Comparison of ENCODE assay signal across 8 cellular contexts in genomic region chr1:8424539-8425116, GRCh38.
A peak's percentile ranks its signal among the peaks of the same experiment; 100 is the strongest.
DNase-seq lines count a peak whose midpoint lies in the region; ATAC-seq, FAIRE-seq and TF ChIP-seq lines count a peak whose summit lies in the region.

No MANE protein-coding gene starts in this region.

- peak overlapping the region; percentile 96 for H3K27ac Mint-ChIP-seq in activated B cell treated with CpG ODN at 0.5 μM for 24 hours

- peak overlapping the region; percentile 77 for H3K4ac ChIP-seq in mesendoderm (ENCODE audit: low read depth, low read length)

- CTCF ChIA-PET in activated B cell treated with CpG ODN at 0.5 μM for 24 hours (lab: Charles Lee): interaction anchor here (1.1 kb wide), 2 partner anchors 15 to 49 kb away, joined by 3 to 5 read pairs; no protein-coding TSS in a partner anchor

- peaks cover 3% of the 10 kb centered on the region for H3K36me3 Mint-ChIP-seq in activated B cell treated with CpG ODN at 0.5 μM for 24 hours (ENCODE audit: low read depth)

- H3K23ac ChIP-seq in mesendoderm (ENCODE audit: low read length): peak overlapping the region; percentile 73

- H3K4me1 ChIP-seq in mesendoderm (ENCODE audit: control insufficient read depth, low read depth, low read length) (peaks cover 20% of the 10 kb centered on the region), suprapubic skin (peaks cover 43% of the 10 kb centered on the region)

- H3K56ac ChIP-seq in mesendoderm (ENCODE audit: low read length): peak overlapping the region; percentile 82

- H3K18ac ChIP-seq in mesendoderm (ENCODE audit: low read length): peak overlapping the region; percentile 72

- peak overlapping the region; percentile 57 for H3K27ac ChIP-seq in KOPT-K1 (ENCODE audit: low read depth, low read length, poor library complexity, severe bottlenecking)
- peak overlapping the region; percentile 99 for H3K27ac ChIP-seq in mesendoderm (ENCODE audit: low read depth, low read length)
- H3K27ac ChIP-seq in suprapubic skin: peak overlapping the region; percentile 100

- TF ChIP-seq EP300 in suprapubic skin (IDR thresholded peaks at IDR 0.05): no peak

- H4K8ac ChIP-seq in mesendoderm (ENCODE audit: low read depth, low read length): no peak overlapping the region

- H3K9me3 ChIP-seq in KOPT-K1 (ENCODE audit: insufficient read depth, low read length, poor library complexity, severe bottlenecking) (no peaks in the 10 kb centered on the region), suprapubic skin (no peaks in the 10 kb centered on the region)

- no CpG with 5 or more reads among the region's 9 CpGs for WGBS in mesendoderm (ENCODE audit: extremely low coverage, insufficient coverage, low lambda C conversion rate)
- WGBS in suprapubic skin: 23% methylated on average over 9 of the region's 9 CpGs

- no peak for FAIRE-seq in H54 (lab: Jason Lieb, UNC)

- TF ChIP-seq POLR2A in suprapubic skin (IDR thresholded peaks at IDR 0.05) (no peak), H54 (IDR thresholded peaks at IDR 0.05; ENCODE audit: low read depth, low read length) (no peak)

- H3K4me3 Mint-ChIP-seq in activated B cell treated with CpG ODN at 0.5 μM for 24 hours: peak overlapping the region; percentile 90

- TF ChIP-seq CTCF in GM12864 (IDR thresholded peaks at IDR 0.05; ENCODE audit: low read depth, low read length, missing control alignments): no peak
- no peak for TF ChIP-seq CTCF in activated B cell treated with CpG ODN at 0.5 μM for 24 hours (IDR thresholded peaks at IDR 0.05)
- no peak for TF ChIP-seq CTCF in suprapubic skin (IDR thresholded peaks at IDR 0.05)

- H3K79me1 ChIP-seq in mesendoderm (ENCODE audit: low read length): peaks cover 16% of the 10 kb centered on the region

- no peak overlapping the region for H2BK120ac ChIP-seq in mesendoderm (ENCODE audit: low read depth, low read length)

- DNase-seq in GM12864 (ENCODE audit: low read depth) (peak; percentile 80), activated B cell treated with CpG ODN at 0.5 μM for 24 hours (peak; percentile 31), ecto neural progenitor cell (ENCODE audit: low spot score) (peak; percentile 53), mesendoderm (peak; percentile 71), suprapubic skin (ENCODE audit: low spot score in 2 of 2) (no peak), H54 (ENCODE audit: insufficient read length, low spot score) (no peak)

- H3K4me2 ChIP-seq in mesendoderm (ENCODE audit: low read length): peak overlapping the region; percentile 60

- POLR2A ChIA-PET in activated B cell treated with CpG ODN at 0.5 μM for 24 hours (lab: Charles Lee): interaction anchor here (0.6 to 2.6 kb wide), 15 partner anchors 10 to 1231 kb away, joined by 3 to 17 read pairs (median 4); no protein-coding TSS in a partner anchor

- intact Hi-C loops in activated B cell treated with CpG ODN at 0.5 μM for 24 hours (cut with micrococcal nuclease): loop anchor here (5.0 kb wide), 3 partner anchors 33 to 1003 kb away; partner anchors contain the start of gene ENO1

- ATAC-seq in activated B cell treated with CpG ODN at 0.5 μM for 24 hours (ENCODE audit: low read depth) (peak; percentile 27), HG03521 (IDR thresholded peaks at IDR 0.05; ENCODE audit: unreplicated experiment) (no peak)

- peak overlapping the region; percentile 51 for H2BK5ac ChIP-seq in mesendoderm (ENCODE audit: low read length)

- H3K36me3 ChIP-seq in KOPT-K1 (ENCODE audit: insufficient read depth, low read length) (peaks cover 12% of the 10 kb centered on the region; the same call in 1 of the 2 replicates), mesendoderm (ENCODE audit: control insufficient read depth, insufficient read depth, low read length) (no peaks in the 10 kb centered on the region), suprapubic skin (peaks cover 9% of the 10 kb centered on the region)

- H3K4me3 ChIP-seq in GM12864 (ENCODE audit: low read depth, low read length) (peak overlapping the region; percentile 69), mesendoderm (ENCODE audit: low read length) (no peak overlapping the region), suprapubic skin (peak overlapping the region; percentile 95)

- H3K27me3 ChIP-seq in mesendoderm (ENCODE audit: insufficient read depth, low read length, poor library complexity) (no peaks in the 10 kb centered on the region), suprapubic skin (no peaks in the 10 kb centered on the region)

- H3K4me1 Mint-ChIP-seq in activated B cell treated with CpG ODN at 0.5 μM for 24 hours: peaks cover 56% of the 10 kb centered on the region

- peaks cover 23% of the 10 kb centered on the region for H3K79me2 ChIP-seq in mesendoderm (ENCODE audit: control insufficient read depth, insufficient read depth, low read length)

- peak overlapping the region; percentile 57 for H3K9ac ChIP-seq in mesendoderm (ENCODE audit: low read length)

- peak overlapping the region; percentile 45 for H2AK5ac ChIP-seq in mesendoderm (ENCODE audit: low read length)

- H3K27me3 Mint-ChIP-seq in activated B cell treated with CpG ODN at 0.5 μM for 24 hours: no peaks in the 10 kb centered on the region

- H3K9me3 Mint-ChIP-seq in activated B cell treated with CpG ODN at 0.5 μM for 24 hours: no peaks in the 10 kb centered on the region

- H2BK15ac ChIP-seq in mesendoderm (replicated peaks; ENCODE audit: low read depth): no peak overlapping the region

- H4K5ac ChIP-seq in mesendoderm (ENCODE audit: low read length): peak overlapping the region; percentile 10

Comparison
In these comparisons a context has a peak if more than half of its experiments do, and no peak if none do; other contexts are left out.
1. DNase-seq: peak in GM12864 (single experiment), activated B cell treated with CpG ODN at 0.5 μM for 24 hours (single experiment), ecto neural progenitor cell (single experiment) and mesendoderm (single experiment); none in suprapubic skin (0 of 2) and H54 (single experiment).
2. Peak in every context shown above with its lines, with median percentiles within 50 percentile points of each other: H3K27ac ChIP-seq.